13 cellular contexts compared by ENCODE assay signal in the genomic region with DNA sequence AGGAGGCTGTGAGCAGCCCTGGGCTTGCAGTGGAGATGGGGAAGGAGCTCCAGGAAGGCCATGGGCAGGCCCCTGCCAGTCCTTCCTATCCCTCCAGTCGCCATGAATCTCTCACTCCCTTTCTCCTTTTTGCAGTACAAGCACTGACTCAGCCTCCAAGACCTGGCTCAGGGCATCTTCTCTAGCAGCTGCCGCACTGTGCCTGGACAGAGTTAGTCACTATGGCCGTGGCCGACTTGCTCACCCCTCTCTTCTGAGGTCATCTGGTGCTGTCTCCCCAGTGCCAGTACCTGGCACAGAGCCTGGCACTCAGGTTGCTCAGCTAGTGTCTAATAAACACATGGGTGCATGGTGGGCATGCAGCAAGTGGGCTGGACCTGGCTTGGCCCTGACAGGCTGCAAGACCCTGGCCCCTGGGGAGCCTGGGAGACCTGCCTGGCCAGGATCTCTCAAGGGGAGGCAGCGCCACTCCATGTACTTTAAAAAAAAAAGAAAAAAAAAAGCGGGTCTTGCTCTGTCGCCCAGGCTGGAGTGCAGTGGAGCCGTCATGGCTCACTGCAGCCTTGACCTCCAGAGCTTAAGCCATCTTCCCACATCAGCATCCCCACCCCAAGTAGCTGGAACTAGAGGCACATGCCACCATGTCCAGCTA. TPM values are rescaled to one million over a fixed set of nuclear protein-coding genes. Genes with fewer than 3 reads are reported as not detected.
DNase-seq lines count a peak whose midpoint lies in the region; ATAC-seq, FAIRE-seq and TF ChIP-seq lines count a peak whose summit lies in the region.
"Had no signal": no experiment of that assay in that cellular context is flagged by ENCODE, and none has a peak within 500 bp of the region (broad histone marks: within the 10 kb centered on the region; RNA-seq: fewer than 3 reads in every experiment).

No MANE protein-coding gene starts in this region.

- intact Hi-C loops in GM12878 (cut with micrococcal nuclease; ENCODE audit: unreplicated experiment): no loop called here

- H2AFZ ChIP-seq in GM12878 (ENCODE audit: control insufficient read depth, low read depth, low read length) (no peak overlapping the region), neuronal stem cell (ENCODE audit: low read length) (no peak overlapping the region)

- H3K9me3 ChIP-seq in BLaER1 treated with 17β-estradiol and CSF1 and Interleukin-3, amounts not matched to agents 10 nM and 100 nM (replicated peaks in 1 of 11): no peaks in the 10 kb centered on the region
- H3K9me3 ChIP-seq in GM12878 (replicated peaks; ENCODE audit: control insufficient read depth, insufficient read depth, low read length) (no peaks in the 10 kb centered on the region), neuronal stem cell (replicated peaks in 1 of 2; ENCODE audit: control insufficient read depth in 2 of 2, insufficient read depth in 1 of 2, low read depth in 1 of 2, low read length in 2 of 2) (no peaks in the 10 kb centered on the region)

- peak; percentile 33 for DNase-seq in HS-5 (ENCODE audit: low read depth)
- no peak for DNase-seq in GM12878 (ENCODE audit: low read depth, low spot score)
- no peak for DNase-seq in neuronal stem cell (ENCODE audit: low spot score)
- DNase-seq in NCI-H69 (lab: John Stamatoyannopoulos, UW): no peak
- no peak for DNase-seq in GM19240 (ENCODE audit: insufficient read length, low spot score)
- no peak for DNase-seq in stimulated activated CD4-positive, alpha-beta T cell treated with anti-CD3 and anti-CD28 coated beads, Interleukin-1b, Interleukin-23, amount 100 ng/mL, for 48 hours
- DNase-seq: activated CD8-positive, alpha-beta memory T cell treated with anti-CD3 and anti-CD28 coated beads, Interleukin-2, amount 50 U/mL, for 4 hours; cortex of kidney had no signal

- H3K79me1 ChIP-seq in neuronal stem cell (ENCODE audit: low read depth, low read length): no peaks in the 10 kb centered on the region

- TF ChIP-seq POLR2A in GM12878 (IDR thresholded peaks at IDR 0.05; ENCODE audit: low read depth, low read length) (no peak), GM18505 (IDR thresholded peaks at IDR 0.05; ENCODE audit: borderline replicate concordance, extremely low read depth, insufficient read depth, insufficient read length) (no peak)

- POLR2A ChIA-PET in GM12878 (lab: Charles Lee): interaction anchor here (0.7 kb wide), 2 partner anchors 35 to 111 kb away, joined by 3 to 6 read pairs; no protein-coding TSS in a partner anchor

- no peak overlapping the region for H3K4me3 ChIP-seq in BLaER1 treated with 17β-estradiol and CSF1 and Interleukin-3, amounts not matched to agents 10 nM and 100 nM
- H3K4me3 ChIP-seq in GM12878 (no peak overlapping the region), neuronal stem cell (ENCODE audit: low read length in 2 of 2) (no peak overlapping the region)

- TF ChIP-seq CTCF in GM12878 (IDR thresholded peaks at IDR 0.05 in 2 of 3, conservative IDR thresholded peaks at IDR 0.05 in 1 of 3; ENCODE audit: control insufficient read depth in 2 of 3, extremely low read depth in 1 of 3, insufficient read depth in 1 of 3, low read depth in 3 of 3, low read length in 3 of 3): no peak

- H4K8ac ChIP-seq in neuronal stem cell (ENCODE audit: low read depth, low read length): no peak overlapping the region

- H3K9ac ChIP-seq in BLaER1 treated with 17β-estradiol and CSF1 and Interleukin-3, amounts not matched to agents 10 nM and 100 nM: 0 out of 22 replicates have a peak overlapping the region, but pooled peaks of 1 of the 11 experiments have one; percentile 18
- no peak overlapping the region for H3K9ac ChIP-seq in GM12878 (ENCODE audit: control insufficient read depth, insufficient read depth, low read length)
- H3K9ac ChIP-seq in neuronal stem cell (ENCODE audit: low read depth, low read length, poor library complexity): no peak overlapping the region

- H3K14ac ChIP-seq in neuronal stem cell (ENCODE audit: low read length): no peak overlapping the region

- no peak overlapping the region for H2BK15ac ChIP-seq in neuronal stem cell (ENCODE audit: low read length)

- peaks cover 19 to 68% (median 61%) of the 10 kb centered on the region in 10 experiments for H3K4me1 ChIP-seq in BLaER1 treated with 17β-estradiol and CSF1 and Interleukin-3, amounts not matched to agents 10 nM and 100 nM
- H3K4me1 ChIP-seq in GM12878 (ENCODE audit: control insufficient read depth, insufficient read depth, low read length) (no peaks in the 10 kb centered on the region), neuronal stem cell (ENCODE audit: control insufficient read depth in 2 of 2, insufficient read depth in 1 of 2, low read depth in 1 of 2, low read length in 2 of 2) (peaks cover 4 to 11% of the 10 kb centered on the region in 2 donors)

- WGBS in GM12878 (ENCODE audit: insufficient coverage, insufficient replicate concordance, low lambda C conversion rate, missing lambda C conversion rate): 22% methylated on average over 7 of the region's 8 CpGs
- WGBS in neuronal stem cell (ENCODE audit: extremely low coverage in 2 of 2, insufficient read length in 2 of 2, insufficient replicate concordance in 1 of 2), 2 donors: no CpG with 5 or more reads among the region's 8 CpGs

- no peak overlapping the region for H2BK5ac ChIP-seq in neuronal stem cell (ENCODE audit: low read length)

- ATAC-seq in GM12878: peak; percentile 15
- no peak for ATAC-seq in GM18505 (IDR thresholded peaks at IDR 0.05; ENCODE audit: unreplicated experiment)

- TF ChIP-seq EP300 in GM12878 (IDR thresholded peaks at IDR 0.05; ENCODE audit: borderline replicate concordance in 1 of 2, control insufficient read depth in 1 of 2, low read depth in 2 of 2, low read length in 2 of 2): no peak

- H4K91ac ChIP-seq in neuronal stem cell (ENCODE audit: low read depth, low read length, poor library complexity): peak overlapping the region; percentile 35

- RAD21 ChIA-PET in GM12878 (lab: Charles Lee; ENCODE audit: unreplicated experiment): interaction anchor here (1.0 kb wide), 1 partner anchor 8 kb away, joined by 3 read pairs; no protein-coding TSS in a partner anchor

- peak overlapping the region; percentile 3 for H3K18ac ChIP-seq in neuronal stem cell (ENCODE audit: low read length)

- H3K23ac ChIP-seq in neuronal stem cell (ENCODE audit: low read depth, low read length, poor library complexity): no peak overlapping the region

- H3K36me3 ChIP-seq in BLaER1 treated with 17β-estradiol and CSF1 and Interleukin-3, amounts not matched to agents 10 nM and 100 nM: no peaks in the 10 kb centered on the region
- H3K36me3 ChIP-seq in GM12878 (ENCODE audit: control insufficient read depth in 2 of 2, insufficient read depth in 2 of 2, low read length in 1 of 2): no peaks in the 10 kb centered on the region
- H3K36me3 ChIP-seq in neuronal stem cell (replicated peaks in 1 of 2; ENCODE audit: control insufficient read depth in 2 of 2, insufficient read depth in 2 of 2, low read length in 2 of 2): no peaks in the 10 kb centered on the region

- H3K4me2 ChIP-seq in BLaER1 treated with 17β-estradiol and CSF1 and Interleukin-3, amounts not matched to agents 10 nM and 100 nM: peak overlapping the region; percentile 10 to 80 (median 66); a peak in 21 of 22 replicates
- no peak overlapping the region for H3K4me2 ChIP-seq in GM12878 (ENCODE audit: control insufficient read depth, insufficient read depth)
- H3K4me2 ChIP-seq in neuronal stem cell (ENCODE audit: insufficient read depth, low read length, poor library complexity, severe bottlenecking): no peak overlapping the region

- SMC1A ChIA-PET in GM12878 (lab: Charles Lee; ENCODE audit: uncharacterized antibody, unreplicated experiment): no interaction called here

- H2BK120ac ChIP-seq in neuronal stem cell (ENCODE audit: low read depth, low read length): no peak overlapping the region

- peak overlapping the region; percentile 5 for H3K4ac ChIP-seq in neuronal stem cell (ENCODE audit: low read length)

- BruUV-seq in GM12878 (replicated peaks; lab: Mats Ljungman, UMichigan): no TSS peak

- no peak for TF ChIP-seq RAD21 in GM12878 (IDR thresholded peaks at IDR 0.05; ENCODE audit: insufficient read depth, low read depth, low read length)

- H2BK12ac ChIP-seq in neuronal stem cell (ENCODE audit: low read length): no peak overlapping the region

- H3K79me2 ChIP-seq in GM12878 (ENCODE audit: control insufficient read depth, insufficient read depth, low read length): no peaks in the 10 kb centered on the region

- H2AK5ac ChIP-seq in neuronal stem cell (ENCODE audit: low read depth, low read length): peak overlapping the region; percentile 28

- peaks cover 0 to 4% (median 0%) of the 10 kb centered on the region in 11 experiments; a peak in 2 of 22 replicates for H3K27me3 ChIP-seq in BLaER1 treated with 17β-estradiol and CSF1 and Interleukin-3, amounts not matched to agents 10 nM and 100 nM
- H3K27me3 ChIP-seq in GM12878 (replicated peaks in 1 of 2; ENCODE audit: control insufficient read depth in 2 of 2, insufficient read depth in 2 of 2, low read length in 1 of 2) (no peaks in the 10 kb centered on the region; a peak in 1 of 4 replicates), neuronal stem cell (ENCODE audit: control insufficient read depth in 3 of 3, insufficient read depth in 3 of 3, low read depth in 1 of 3, low read length in 3 of 3) (peaks cover 0 to 11% (median 0%) of the 10 kb centered on the region in 3 experiments)

- CTCF ChIA-PET in GM12878 (lab: Yijun Ruan, JAX): no interaction called here

- in situ Hi-C loops in GM12878 (cut with MboI): no loop called here

- FAIRE-seq in GM12878 (lab: Jason Lieb, UNC): no peak
- FAIRE-seq: G401.6, GM19239 had no signal

- H3K27ac ChIP-seq in BLaER1 treated with 17β-estradiol and CSF1 and Interleukin-3, amounts not matched to agents 10 nM and 100 nM: peak overlapping the region in 1 of 11 experiments; percentile 13; a peak in 1 of 22 replicates
- H3K27ac ChIP-seq in GM12878 (ENCODE audit: control insufficient read depth, insufficient read depth): no peak overlapping the region
- no peak overlapping the region for H3K27ac ChIP-seq in neuronal stem cell (replicated peaks; ENCODE audit: low read length)
- H3K27ac ChIP-seq: VCaP had no signal

- peaks cover 0 to 24% (median 0%) of the 10 kb centered on the region in 11 experiments; a peak in 1 of 22 replicates for H4K20me1 ChIP-seq in BLaER1 treated with 17β-estradiol and CSF1 and Interleukin-3, amounts not matched to agents 10 nM and 100 nM
- H4K20me1 ChIP-seq in GM12878 (ENCODE audit: control insufficient read depth, insufficient read depth): no peaks in the 10 kb centered on the region

RNA-seq across cellular contexts. Expression of gene SEMA4C, which starts 29.3 kb away (rescaled TPM):
- 47.1 and 54.6 TPM in 2 replicates for total RNA-seq in GM12878 (2013; cell fraction: nucleolus; rRNA removed)
- total RNA-seq in GM12878 (2014; rRNA removed) (15.8 and 16.5 TPM in 2 replicates), GM12878 (2014; rRNA removed; fragmentation: Illumina TruSeq; extraction: Trizol) (6.3 and 7.2 TPM in 2 replicates), GM12878 (2021) (21.6 and 26.1 TPM in 2 replicates)
- polyA plus RNA-seq in GM12878 (2011; ENCODE audit: low read depth): 4.8 TPM
- polyA plus RNA-seq in GM12878 (2011; rRNA removed) (10.6 and 20.8 TPM in 2 replicates), GM12878 (2014; fragmentation: Illumina TruSeq; extraction: Trizol) (3.8 and 6.5 TPM in 2 replicates), GM12878 (2014; fragmentation: Nextera tagmentation; extraction: Ambion mirVana) (under 1 TPM; 0.06 to 0.18 TPM), GM12878 (2014; rRNA removed) (17.5 and 18.0 TPM in 2 replicates), GM12878 (2016; fragmentation: Nextera tagmentation; extraction: Ambion mirVana) (1 to 10 TPM; 5.3 to 6.4 TPM)
- 19.6 and 26.6 TPM in 2 replicates for polyA plus RNA-seq in GM12878 (2011; cell fraction: cytosol; rRNA removed)
- polyA plus RNA-seq in GM12878 (2011; cell fraction: nucleus; rRNA removed): 81.6 and 88.9 TPM in 2 replicates
- polyA plus RNA-seq in GM12878 (2012): 10.6 and 12.7 TPM in 2 replicates
- 26.9 and 31.0 TPM in 2 replicates for polyA minus RNA-seq in GM12878 (2011; rRNA and poly(A)+ RNA removed)
- 13.6 and 15.0 TPM in 2 replicates for polyA minus RNA-seq in GM12878 (2011; cell fraction: cytosol; rRNA and poly(A)+ RNA removed)
- polyA minus RNA-seq in GM12878 (2011; cell fraction: nucleus; rRNA and poly(A)+ RNA removed): 14.1 and 24.3 TPM in 2 replicates
- 40.1 TPM for polyA plus RNA-seq in neuronal stem cell (2013, experiment 1 of 2)
- 39.2 TPM for polyA plus RNA-seq in neuronal stem cell (2013, experiment 2 of 2)

RNA-seq across cellular contexts. Expression of gene ANKRD39, which starts 41.4 kb away (rescaled TPM):
- total RNA-seq in GM12878 (2013; cell fraction: nucleolus; rRNA removed): 24.3 and 25.0 TPM in 2 replicates
- 30.0 and 32.1 TPM in 2 replicates for total RNA-seq in GM12878 (2014; rRNA removed)
- 11.2 and 11.5 TPM in 2 replicates for total RNA-seq in GM12878 (2014; rRNA removed; fragmentation: Illumina TruSeq; extraction: Trizol)
- 23.0 and 24.9 TPM in 2 replicates for total RNA-seq in GM12878 (2021)
- 8.5 TPM for polyA plus RNA-seq in GM12878 (2011; ENCODE audit: low read depth)
- polyA plus RNA-seq in GM12878 (2011; rRNA removed): 9.1 and 18.6 TPM in 2 replicates
- polyA plus RNA-seq in GM12878 (2011; cell fraction: cytosol; rRNA removed): 18.4 and 28.0 TPM in 2 replicates
- polyA plus RNA-seq in GM12878 (2011; cell fraction: nucleus; rRNA removed): 25.2 and 29.1 TPM in 2 replicates
- 16.2 and 19.1 TPM in 2 replicates for polyA plus RNA-seq in GM12878 (2012)
- 1.8 and 7.4 TPM in 2 replicates for polyA plus RNA-seq in GM12878 (2014; fragmentation: Illumina TruSeq; extraction: Trizol)
- polyA plus RNA-seq in GM12878 (2014; fragmentation: Nextera tagmentation; extraction: Ambion mirVana): 10 to 100 TPM; 18.0 to 22.5 TPM
- polyA plus RNA-seq in GM12878 (2014; rRNA removed): 31.8 and 37.9 TPM in 2 replicates
- 10 to 100 TPM; 30.3 to 36.2 TPM for polyA plus RNA-seq in GM12878 (2016; fragmentation: Nextera tagmentation; extraction: Ambion mirVana)
- polyA minus RNA-seq in GM12878 (2011; rRNA and poly(A)+ RNA removed): 7.2 and 13.4 TPM in 2 replicates
- 4.2 and 4.8 TPM in 2 replicates for polyA minus RNA-seq in GM12878 (2011; cell fraction: cytosol; rRNA and poly(A)+ RNA removed)
- 4.8 and 9.9 TPM in 2 replicates for polyA minus RNA-seq in GM12878 (2011; cell fraction: nucleus; rRNA and poly(A)+ RNA removed)
- polyA plus RNA-seq in neuronal stem cell (2013, experiment 1 of 2): 10.5 TPM
- 9.7 TPM for polyA plus RNA-seq in neuronal stem cell (2013, experiment 2 of 2)

RNA-seq across cellular contexts. Expression of gene ANKRD23, which starts 55.4 kb away (rescaled TPM):
- total RNA-seq in GM12878 (2013; cell fraction: nucleolus; rRNA removed): 12.3 and 15.0 TPM in 2 replicates
- total RNA-seq in GM12878 (2014; rRNA removed) (2.7 and 3.3 TPM in 2 replicates), GM12878 (2014; rRNA removed; fragmentation: Illumina TruSeq; extraction: Trizol) (2.6 and 2.8 TPM in 2 replicates), GM12878 (2021) (3.5 and 3.9 TPM in 2 replicates)
- 1.00 TPM for polyA plus RNA-seq in GM12878 (2011; ENCODE audit: low read depth)
- polyA plus RNA-seq in GM12878 (2011; rRNA removed) (1.7 and 2.3 TPM in 2 replicates), GM12878 (2014; fragmentation: Illumina TruSeq; extraction: Trizol) (1.5 and 2.0 TPM in 2 replicates), GM12878 (2014; fragmentation: Nextera tagmentation; extraction: Ambion mirVana) (under 1 TPM; 0.34 to 0.77 TPM), GM12878 (2014; rRNA removed) (5.3 and 6.2 TPM in 2 replicates), GM12878 (2016; fragmentation: Nextera tagmentation; extraction: Ambion mirVana) (1 to 10 TPM; 2.6 to 2.8 TPM)
- polyA plus RNA-seq in GM12878 (2011; cell fraction: cytosol; rRNA removed): 1.1 and 2.2 TPM in 2 replicates
- 17.6 and 25.2 TPM in 2 replicates for polyA plus RNA-seq in GM12878 (2011; cell fraction: nucleus; rRNA removed)
- 2.0 and 2.6 TPM in 2 replicates for polyA plus RNA-seq in GM12878 (2012)
- polyA minus RNA-seq in GM12878 (2011; rRNA and poly(A)+ RNA removed): 1.6 and 1.9 TPM in 2 replicates
- polyA minus RNA-seq in GM12878 (2011; cell fraction: cytosol; rRNA and poly(A)+ RNA removed): 0.94 TPM in 1 of 2 replicates, not detected in the other
- 3.1 and 4.7 TPM in 2 replicates for polyA minus RNA-seq in GM12878 (2011; cell fraction: nucleus; rRNA and poly(A)+ RNA removed)
- 2.3 TPM for polyA plus RNA-seq in neuronal stem cell (2013, experiment 1 of 2)
- polyA plus RNA-seq in neuronal stem cell (2013, experiment 2 of 2): 1.9 TPM

Comparison
In these comparisons a context has a peak if more than half of its experiments do, and no peak if none do; other contexts are left out.
1. H3K4me2 ChIP-seq: peak in BLaER1 treated with 17β-estradiol and CSF1 and Interleukin-3, amounts not matched to agents 10 nM and 100 nM (11 of 11); none in GM12878 (single experiment) and neuronal stem cell (single experiment).